Comparison of ENCODE assay signal across 15 cellular contexts in genomic region chr11:43145653-43146052, GRCh38.
DNase-seq lines count a peak whose midpoint lies in the region; ATAC-seq and TF ChIP-seq lines count a peak whose summit lies in the region.
"Had no signal": no experiment of that assay in that cellular context is flagged by ENCODE, and none has a peak within 500 bp of the region (broad histone marks: within the 10 kb centered on the region; RNA-seq: fewer than 3 reads in every experiment).

No MANE protein-coding gene starts in this region.

- H3K9me2 ChIP-seq in PC-3 (replicated peaks; ENCODE audit: low read length): no peaks in the 10 kb centered on the region

- ATAC-seq in GM18909 (IDR thresholded peaks at IDR 0.05; ENCODE audit: poor library complexity, unreplicated experiment) (peak; percentile 92), GM21786 (IDR thresholded peaks at IDR 0.05; ENCODE audit: unreplicated experiment) (peak; percentile 93), HG03159 (IDR thresholded peaks at IDR 0.05; ENCODE audit: unreplicated experiment) (peak; percentile 78), right cardiac atrium (no peak), T-helper 17 cell (no peak), PC-3 (no peak)

- no peaks in the 10 kb centered on the region for H3K27me3 Mint-ChIP-seq in T-helper 17 cell

- no peaks in the 10 kb centered on the region for H3K4me1 ChIP-seq in right cardiac atrium (ENCODE audit: control insufficient read depth, insufficient read depth, low read length)
- H3K4me1 ChIP-seq in PC-3 (ENCODE audit: insufficient read depth, low read length): no peaks in the 10 kb centered on the region
- H3K4me1 ChIP-seq: parathyroid adenoma, suprapubic skin had no signal

- H3K79me2 ChIP-seq in PC-3 (ENCODE audit: low read length): no peaks in the 10 kb centered on the region
- H3K79me2 ChIP-seq: parathyroid adenoma had no signal

- no TSS peak for BruUV-seq in PC-3 (replicated peaks; lab: Mats Ljungman, UMichigan)

- TF ChIP-seq CTCF in GM10266 (IDR thresholded peaks at IDR 0.05; ENCODE audit: control insufficient read depth, insufficient read depth, low read depth, missing control alignments): no peak
- TF ChIP-seq CTCF in PC-3 (conservative IDR thresholded peaks at IDR 0.05; ENCODE audit: low read depth, low read length): no peak

- no peaks in the 10 kb centered on the region for H3K36me3 Mint-ChIP-seq in T-helper 17 cell (ENCODE audit: low read depth)

- WGBS in right cardiac atrium: 73% methylated on average over 1 of the region's 1 CpG

- H3K9me3 ChIP-seq in right cardiac atrium (ENCODE audit: control insufficient read depth, low read length) (no peaks in the 10 kb centered on the region), T-helper 17 cell (ENCODE audit: control insufficient read depth, low read length, poor library complexity, severe bottlenecking) (no peaks in the 10 kb centered on the region), PC-3 (ENCODE audit: low read length) (no peaks in the 10 kb centered on the region)

- CTCF ChIA-PET in PC-3 (lab: Charles Lee): no interaction called here

- H3K4me3 ChIP-seq in right cardiac atrium (ENCODE audit: low read length) (no peak overlapping the region), PC-3 (ENCODE audit: low read length) (no peak overlapping the region)
- H3K4me3 ChIP-seq: suprapubic skin had no signal

- POLR2A ChIA-PET in PC-3 (lab: Charles Lee; ENCODE audit: unreplicated experiment): no interaction called here

- no peak overlapping the region for H2AFZ ChIP-seq in PC-3 (ENCODE audit: low read length)
- H2AFZ ChIP-seq: parathyroid adenoma had no signal

- intact Hi-C loops in right cardiac atrium (cut with DNase I) (no loop called here), PC-3 (cut with micrococcal nuclease) (no loop called here)

- no peak overlapping the region for H3K9ac ChIP-seq in PC-3 (ENCODE audit: low read length)
- H3K9ac ChIP-seq: parathyroid adenoma had no signal

- no peak overlapping the region for H3K4me2 ChIP-seq in PC-3 (ENCODE audit: low read length)

- no peak overlapping the region for H3K27ac Mint-ChIP-seq in T-helper 17 cell

- H3K27me3 ChIP-seq in right cardiac atrium (ENCODE audit: control insufficient read depth, insufficient read depth): no peaks in the 10 kb centered on the region
- no peaks in the 10 kb centered on the region for H3K27me3 ChIP-seq in PC-3 (ENCODE audit: low read length)
- H3K27me3 ChIP-seq: suprapubic skin had no signal

- no peaks in the 10 kb centered on the region for H3K4me1 Mint-ChIP-seq in T-helper 17 cell

- H4K20me1 ChIP-seq in PC-3 (ENCODE audit: low read length): no peaks in the 10 kb centered on the region

- no peaks in the 10 kb centered on the region for H3K36me3 ChIP-seq in PC-3 (ENCODE audit: low read depth, low read length)
- H3K36me3 ChIP-seq: suprapubic skin had no signal

- no peak overlapping the region for H3K4me3 Mint-ChIP-seq in T-helper 17 cell

- no peak overlapping the region for H3K27ac ChIP-seq in right cardiac atrium (ENCODE audit: low read length)
- no peak overlapping the region for H3K27ac ChIP-seq in PC-3 (ENCODE audit: low read length)
- H3K27ac ChIP-seq: parathyroid adenoma, RWPE1, suprapubic skin had no signal

- H3F3A ChIP-seq in PC-3 (ENCODE audit: low read length, unreplicated experiment): no peaks in the 10 kb centered on the region

- peak; percentile 30 for DNase-seq in GM10266 (ENCODE audit: extremely low spot score)
- DNase-seq in right cardiac atrium: no peak
- no peak for DNase-seq in T-helper 17 cell
- DNase-seq in effector CD4-positive, alpha-beta T cell: no peak
- no peak for DNase-seq in PC-3
- DNase-seq: activated CD4-positive, CD25-positive, alpha-beta regulatory T cell; dermis blood vessel endothelial cell; NCI-H1694 treated with DMSO at 0.1 percent for 48 hours; stimulated activated CD4-positive, alpha-beta T cell treated with anti-CD3 and anti-CD28 coated beads, Interleukin-2, amount 100 ng/mL, for 24 hours had no signal

Comparison
In these comparisons a context has a peak if more than half of its experiments do, and no peak if none do; other contexts are left out.
1. ATAC-seq: peak in GM18909 (single experiment), GM21786 (single experiment) and HG03159 (single experiment); none in right cardiac atrium (0 of 2), T-helper 17 cell (single experiment) and PC-3 (single experiment).